ENCODE assay signal across 8 cellular contexts in the genomic region with DNA sequence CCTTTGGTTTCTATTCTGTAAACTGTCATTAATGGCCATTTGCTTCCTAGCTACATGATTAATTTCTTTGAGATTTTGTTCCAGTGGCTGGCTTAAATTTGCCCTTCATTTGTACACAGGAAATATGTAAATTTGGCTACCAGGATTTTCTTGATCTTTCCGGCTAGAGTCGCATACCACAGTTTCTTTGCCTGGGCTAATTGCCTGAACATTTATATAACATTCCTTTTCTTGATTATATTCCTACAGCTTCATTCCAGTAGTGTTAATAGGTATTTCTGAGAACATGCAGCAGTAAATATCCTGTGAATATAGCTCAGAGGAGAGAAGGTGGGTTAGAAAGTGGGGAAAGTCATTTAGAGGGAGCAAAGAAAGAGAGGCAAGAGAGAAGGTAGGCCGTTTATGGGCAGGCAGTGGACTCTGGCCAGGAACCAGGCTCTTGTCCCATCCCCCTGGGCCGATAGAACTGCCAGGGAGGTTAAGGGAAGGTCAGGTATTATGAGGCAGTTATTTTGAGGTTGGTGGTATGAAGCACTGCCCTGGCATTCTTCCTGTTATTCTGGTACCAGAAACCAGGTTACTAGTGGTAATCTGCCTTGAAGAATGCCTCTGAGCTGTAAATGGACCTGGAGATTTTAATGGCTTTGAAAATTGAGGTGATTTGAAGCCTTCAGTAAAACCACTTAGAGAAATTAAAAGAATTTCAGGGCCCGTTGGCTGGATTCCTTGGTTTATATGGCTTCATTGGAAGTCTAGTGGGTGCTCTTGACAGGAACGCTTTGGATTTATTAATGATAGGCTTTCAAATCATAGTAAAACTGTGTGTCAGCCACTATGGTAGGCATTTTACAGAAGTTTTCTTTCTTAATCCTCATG. TPM values are rescaled to one million over a fixed set of nuclear protein-coding genes. Genes with fewer than 3 reads are reported as not detected.
DNase-seq lines count a peak whose midpoint lies in the region; ATAC-seq and TF ChIP-seq lines count a peak whose summit lies in the region.

No MANE protein-coding gene starts in this region.

- intact Hi-C loops in vagina (cut with DNase I), result no loop called here

- H3K27ac ChIP-seq in vagina, result peak overlapping the region; percentile 70

- H3K27me3 Mint-ChIP-seq in memory B cell, result no peaks in the 10 kb centered on the region

- peaks cover 0 to 4% of the 10 kb centered on the region in 2 donors for H3K36me3 ChIP-seq in vagina

- H3K4me3 ChIP-seq in NB4 (ENCODE audit: low read depth, low read length) (peak overlapping the region; percentile 35), choroid plexus epithelial cell (ENCODE audit: low read depth, low read length) (peak overlapping the region; percentile 2), vagina (peak overlapping the region; percentile 8 to 19)

- H3K27ac Mint-ChIP-seq in memory B cell, result peak overlapping the region; percentile 62

- peaks cover 82% of the 10 kb centered on the region for H3K4me1 ChIP-seq in vagina

- TF ChIP-seq POLR2A in NB4 (IDR thresholded peaks at IDR 0.05; ENCODE audit: extremely low read depth, insufficient read length), result no peak
- TF ChIP-seq POLR2A in vagina (IDR thresholded peaks at IDR 0.05), result no peak

- ATAC-seq in memory B cell (ENCODE audit: low read depth) (no peak), HG03108 (IDR thresholded peaks at IDR 0.05; ENCODE audit: unreplicated experiment) (no peak), GM18498 (IDR thresholded peaks at IDR 0.05; ENCODE audit: unreplicated experiment) (no peak)

- no peaks in the 10 kb centered on the region for H3K9me3 ChIP-seq in vagina

- TF ChIP-seq CTCF in NB4 (IDR thresholded peaks at IDR 0.05; ENCODE audit: low read depth, low read length) (no peak), choroid plexus epithelial cell (conservative IDR thresholded peaks at IDR 0.05; ENCODE audit: low read depth, low read length) (no peak), vagina (IDR thresholded peaks at IDR 0.05) (no peak)

- DNase-seq in DMS79 (lab: John Stamatoyannopoulos, UW) (peak; percentile 89), NB4 (ENCODE audit: low read depth) (peak; percentile 34), choroid plexus epithelial cell (ENCODE audit: low read depth) (peak; percentile 49), memory B cell (ENCODE audit: low spot score in 2 of 2) (no peak), vagina (ENCODE audit: extremely low spot score in 2 of 2) (no peak), dedifferentiated amniotic fluid mesenchymal stem cell (ENCODE audit: extremely low spot score) (no peak)

- H3K4me3 Mint-ChIP-seq in memory B cell, result peak overlapping the region; percentile 86

- H3K9me3 Mint-ChIP-seq in memory B cell, result no peaks in the 10 kb centered on the region

- H3K27me3 ChIP-seq in vagina, result no peaks in the 10 kb centered on the region

- H3K36me3 Mint-ChIP-seq in memory B cell, result peaks cover 2% of the 10 kb centered on the region

- H3K4me1 Mint-ChIP-seq in memory B cell, result peaks cover 37% of the 10 kb centered on the region

RNA-seq across cellular contexts. Expression of a gene that starts 4.4 kb away (rescaled TPM):
- total RNA-seq in vagina, result 161 TPM

RNA-seq across cellular contexts. Expression of a gene that starts 9.6 kb away (rescaled TPM):
- total RNA-seq in vagina, result 18.4 TPM

RNA-seq across cellular contexts. Expression of a gene that starts 42.6 kb away (rescaled TPM):
- 318 TPM for total RNA-seq in vagina

RNA-seq across cellular contexts. Expression of a gene that starts 42.7 kb away (rescaled TPM):
- total RNA-seq in vagina, result 35.6 TPM

Comparison
In these comparisons a context has a peak if more than half of its experiments do, and no peak if none do; other contexts are left out.
1. DNase-seq: peak in DMS79 (single experiment), NB4 (single experiment) and choroid plexus epithelial cell (single experiment); none in memory B cell (0 of 2), vagina (0 of 2) and dedifferentiated amniotic fluid mesenchymal stem cell (single experiment).
2. Peak in every context shown above with its lines, with median percentiles within 50 percentile points of each other: H3K4me3 ChIP-seq.